In the genomic region with DNA sequence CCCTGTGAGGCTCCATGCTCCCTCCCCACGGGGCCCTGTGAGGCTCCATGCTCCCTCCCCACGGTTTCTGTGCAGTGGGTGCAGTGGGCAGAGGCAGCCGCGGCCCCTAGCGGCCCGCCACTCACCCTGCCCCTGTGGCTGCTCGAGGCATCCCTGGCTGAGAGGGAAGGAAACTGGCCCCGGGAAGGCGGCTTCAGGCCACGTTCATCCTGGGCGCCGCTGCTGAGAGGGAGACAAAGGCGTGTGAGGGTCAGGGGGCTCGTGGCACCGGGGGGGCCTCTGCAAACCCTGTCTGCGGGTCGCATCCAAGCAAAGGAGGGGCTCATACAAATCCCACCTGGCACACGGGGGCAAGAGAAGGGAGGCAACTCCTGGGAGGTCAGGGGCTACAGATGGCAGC, we compare ENCODE assay signal across 25 cellular contexts. TPM values are rescaled to one million over a fixed set of nuclear protein-coding genes. Genes with fewer than 3 reads are reported as not detected.
"Had no signal": no experiment of that assay in that cellular context is flagged by ENCODE, and none has a peak within 500 bp of the region (broad histone marks: within the 10 kb centered on the region; RNA-seq: fewer than 3 reads in every experiment).

No MANE protein-coding gene starts in this region.

- H3K4me3 ChIP-seq: lower lobe of right lung, thoracic aorta, upper lobe of right lung had no signal

- H3K9me3 Mint-ChIP-seq: activated CD4-positive, alpha-beta T cell treated with anti-CD3 and anti-CD28 coated beads, Interleukin-2, amount 10 ng/mL, durations not matched to agents 24 days and 14 days; activated naive CD4-positive, alpha-beta T cell treated with anti-CD3 and anti-CD28 coated beads for 36 hours; immature natural killer cell; naive B cell; neural crest cell had no signal

- DNase-seq: activated CD4-positive, alpha-beta T cell treated with anti-CD3 and anti-CD28 coated beads, Interleukin-2, amount 10 ng/mL, durations not matched to agents 24 days and 14 days; activated CD8-positive, alpha-beta memory T cell treated with anti-CD3 and anti-CD28 coated beads for 24 hours; activated CD8-positive, alpha-beta memory T cell treated with anti-CD3 and anti-CD28 coated beads, Interleukin-2, amount 50 U/mL, for 4 hours; activated naive CD4-positive, alpha-beta T cell treated with anti-CD3 and anti-CD28 coated beads for 36 hours; activated T-cell treated with anti-CD3 and anti-CD28 coated beads, Interleukin-2, amount 50 U/mL, for 48 hours; dermis blood vessel endothelial cell; effector CD8-positive, alpha-beta T cell; erythroblast; foreskin fibroblast; immature natural killer cell; lower lobe of right lung; mesendoderm; naive B cell; posterior cingulate gyrus; retina; stimulated activated CD4-positive, alpha-beta T cell treated with anti-CD3 and anti-CD28 coated beads, Interleukin-2, amount 100 ng/mL, for 48 hours; stimulated activated CD8-positive, alpha-beta memory T cell treated with anti-CD3 and anti-CD28 coated beads, Interleukin-4, amount 100 ng/mL, for 48 hours; stimulated activated naive CD4-positive, alpha-beta T cell treated with Interleukin-2 at 50 U/mL for 16 hours; upper lobe of right lung had no signal

- H3K4me1 ChIP-seq: lower lobe of right lung, upper lobe of right lung had no signal

- H3K27ac ChIP-seq: lower lobe of right lung, thoracic aorta, upper lobe of right lung had no signal

- H3K36me3 Mint-ChIP-seq: immature natural killer cell, naive B cell had no signal

- ATAC-seq: activated CD4-positive, CD25-positive, alpha-beta regulatory T cell treated with anti-CD3 and anti-CD28 coated beads, Interleukin-2, amount 50 U/mL, for 24 hours; lower lobe of right lung; upper lobe of right lung had no signal

- H3K27me3 Mint-ChIP-seq: activated CD4-positive, alpha-beta T cell treated with anti-CD3 and anti-CD28 coated beads, Interleukin-2, amount 10 ng/mL, durations not matched to agents 24 days and 14 days; naive B cell had no signal

- H3K27ac Mint-ChIP-seq: activated CD4-positive, alpha-beta T cell treated with anti-CD3 and anti-CD28 coated beads, Interleukin-2, amount 10 ng/mL, durations not matched to agents 24 days and 14 days; activated naive CD4-positive, alpha-beta T cell treated with anti-CD3 and anti-CD28 coated beads for 36 hours; immature natural killer cell had no signal

- H3K27me3 ChIP-seq: upper lobe of right lung had no signal

- H3K4me3 Mint-ChIP-seq: activated CD4-positive, alpha-beta T cell treated with anti-CD3 and anti-CD28 coated beads, Interleukin-2, amount 10 ng/mL, durations not matched to agents 24 days and 14 days; activated naive CD4-positive, alpha-beta T cell treated with anti-CD3 and anti-CD28 coated beads for 36 hours; immature natural killer cell; naive B cell; neural crest cell had no signal

- H3K9me3 ChIP-seq: lower lobe of right lung, thoracic aorta, upper lobe of right lung had no signal

- H3K4me1 Mint-ChIP-seq: activated CD4-positive, alpha-beta T cell treated with anti-CD3 and anti-CD28 coated beads, Interleukin-2, amount 10 ng/mL, durations not matched to agents 24 days and 14 days; immature natural killer cell had no signal

RNA-seq across cellular contexts. Expression of a gene that starts 22.7 kb away (rescaled TPM):
- total RNA-seq: fibroblast of lung, neural crest cell had no signal
- polyA plus RNA-seq: fibroblast of lung had no signal

RNA-seq across cellular contexts. Expression of a gene that starts 45.0 kb away (rescaled TPM):
- total RNA-seq: activated CD4-positive, alpha-beta T cell treated with anti-CD3 and anti-CD28 coated beads, Interleukin-2, amount 10 ng/mL, durations not matched to agents 24 days and 14 days; activated naive CD4-positive, alpha-beta T cell treated with anti-CD3 and anti-CD28 coated beads for 36 hours; dermis blood vessel endothelial cell; fibroblast of lung; glomerular endothelial cell; left lobe of liver; lower lobe of right lung; neural crest cell; thoracic aorta; upper lobe of right lung had no signal
- polyA plus RNA-seq: fibroblast of lung, immature natural killer cell had no signal
